ENCODE assay signal across 22 cellular contexts in the genomic region with DNA sequence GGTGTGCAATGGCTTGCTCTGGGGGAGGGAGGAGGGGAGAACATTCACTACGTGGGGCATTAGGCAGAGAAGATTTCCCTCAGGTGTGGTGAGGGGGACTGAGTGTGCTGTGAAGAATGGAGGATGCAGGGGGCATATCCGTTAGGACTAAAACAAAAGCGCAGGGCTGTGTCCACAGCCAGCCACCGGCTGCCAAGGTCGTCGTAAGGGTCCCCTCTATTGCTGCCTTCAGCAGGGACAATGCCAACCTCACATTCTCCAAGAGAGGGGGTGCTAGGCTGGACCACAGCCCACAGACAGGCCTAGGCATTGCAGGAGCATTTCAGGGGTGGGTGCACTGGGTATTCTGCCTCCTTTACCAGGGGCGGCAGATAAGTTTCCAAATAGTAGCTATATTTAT.
"Had no signal": no experiment of that assay in that cellular context is flagged by ENCODE, and none has a peak within 500 bp of the region (broad histone marks: within the 10 kb centered on the region; RNA-seq: fewer than 3 reads in every experiment).

No MANE protein-coding gene starts in this region.

- H3K36me3 Mint-ChIP-seq: immature natural killer cell; naive thymus-derived CD4-positive, alpha-beta T cell; stimulated activated memory B cell treated with anti-CD40 and anti-IgM and Interleukin-4, amounts not matched to agents 10 μg/mL and 1 μg/mL and 100 μg/mL, for 72 hours had no signal

- H3K4me1 ChIP-seq: colonic mucosa, esophagus squamous epithelium, left ventricle myocardium inferior, pancreas, prostate gland, tibial artery, upper lobe of left lung, vagina had no signal

- H3K4me3 Mint-ChIP-seq: immature natural killer cell; naive thymus-derived CD4-positive, alpha-beta T cell; neural crest cell; stimulated activated memory B cell treated with anti-CD40 and anti-IgM and Interleukin-4, amounts not matched to agents 10 μg/mL and 1 μg/mL and 100 μg/mL, for 72 hours; stimulated activated naive CD8-positive, alpha-beta T cell treated with anti-CD3 and anti-CD28 coated beads, Interleukin-15, Interleukin-2, amounts not matched to agents 100 ng/mL and 50 ng/mL, for 24 hours had no signal

- H3K27ac Mint-ChIP-seq: immature natural killer cell; naive thymus-derived CD4-positive, alpha-beta T cell; stimulated activated memory B cell treated with anti-CD40 and anti-IgM and Interleukin-4, amounts not matched to agents 10 μg/mL and 1 μg/mL and 100 μg/mL, for 72 hours; stimulated activated naive CD8-positive, alpha-beta T cell treated with anti-CD3 and anti-CD28 coated beads, Interleukin-15, Interleukin-2, amounts not matched to agents 100 ng/mL and 50 ng/mL, for 24 hours had no signal

- ATAC-seq: naive thymus-derived CD4-positive, alpha-beta T cell; pancreas; stimulated activated memory B cell treated with anti-CD40 and anti-IgM and Interleukin-4, amounts not matched to agents 10 μg/mL and 1 μg/mL and 100 μg/mL, for 72 hours had no signal

- H3K27ac ChIP-seq: colonic mucosa, esophagus squamous epithelium, left ventricle myocardium inferior, pancreas, prostate gland, tibial artery, upper lobe of left lung, vagina had no signal

- H3K27me3 ChIP-seq: colonic mucosa, pancreas, upper lobe of left lung, vagina had no signal

- H3K4me1 Mint-ChIP-seq: immature natural killer cell; naive thymus-derived CD4-positive, alpha-beta T cell; stimulated activated memory B cell treated with anti-CD40 and anti-IgM and Interleukin-4, amounts not matched to agents 10 μg/mL and 1 μg/mL and 100 μg/mL, for 72 hours had no signal

- H3K9me3 Mint-ChIP-seq: immature natural killer cell; naive thymus-derived CD4-positive, alpha-beta T cell; stimulated activated memory B cell treated with anti-CD40 and anti-IgM and Interleukin-4, amounts not matched to agents 10 μg/mL and 1 μg/mL and 100 μg/mL, for 72 hours; stimulated activated naive CD8-positive, alpha-beta T cell treated with anti-CD3 and anti-CD28 coated beads, Interleukin-15, Interleukin-2, amounts not matched to agents 100 ng/mL and 50 ng/mL, for 24 hours had no signal

- H3K9me3 ChIP-seq: colonic mucosa, esophagus squamous epithelium, left ventricle myocardium inferior, pancreas, prostate gland, tibial artery, upper lobe of left lung, vagina had no signal

- FAIRE-seq: keratinocyte, pancreas, small intestine had no signal

- DNase-seq: colonic mucosa; dermis blood vessel endothelial cell; esophagus squamous epithelium; foreskin fibroblast; immature natural killer cell; left ventricle myocardium inferior; mesenchymal stem cell; naive thymus-derived CD4-positive, alpha-beta T cell; nucleus accumbens; small intestine; stimulated activated CD4-positive, alpha-beta T cell treated with anti-CD3 and anti-CD28 coated beads, Interleukin-2, amount 100 ng/mL, for 48 hours; stimulated activated CD8-positive, alpha-beta memory T cell treated with anti-CD3 and anti-CD28 coated beads, Interleukin-4, amount 100 ng/mL, for 48 hours; upper lobe of left lung had no signal

- H3K4me3 ChIP-seq: colonic mucosa, esophagus squamous epithelium, left ventricle myocardium inferior, lung, pancreas, prostate gland, tibial artery, upper lobe of left lung, vagina had no signal

- H3K36me3 ChIP-seq: colonic mucosa, esophagus squamous epithelium, left ventricle myocardium inferior, pancreas, prostate gland, tibial artery, upper lobe of left lung, vagina had no signal
